Comparison of ENCODE assay signal across 16 cellular contexts in genomic region chr12:76277480-76277879, GRCh38.
DNase-seq lines count a peak whose midpoint lies in the region; FAIRE-seq and TF ChIP-seq lines count a peak whose summit lies in the region.
"Had no signal": no experiment of that assay in that cellular context is flagged by ENCODE, and none has a peak within 500 bp of the region (broad histone marks: within the 10 kb centered on the region; RNA-seq: fewer than 3 reads in every experiment).

No MANE protein-coding gene starts in this region.

- intact Hi-C loops in endothelial cell of umbilical vein (cut with micrococcal nuclease) = loop anchor here (2.0 kb wide), 3 partner anchors 19 to 193 kb away; partner anchors contain the start of gene NAP1L1

- H2BK5ac ChIP-seq in neuronal stem cell (ENCODE audit: low read length) = no peak overlapping the region

- H3K9me3 ChIP-seq in endothelial cell of umbilical vein (replicated peaks; ENCODE audit: control insufficient read depth, insufficient read depth, low read length) (no peaks in the 10 kb centered on the region), neuronal stem cell (replicated peaks in 1 of 2; ENCODE audit: control insufficient read depth in 2 of 2, insufficient read depth in 1 of 2, low read depth in 1 of 2, low read length in 2 of 2) (no peaks in the 10 kb centered on the region)
- H3K9me3 ChIP-seq: prostate gland had no signal

- H3K4me3 ChIP-seq in endothelial cell of umbilical vein (replicated peaks in 1 of 3; ENCODE audit: insufficient read depth in 1 of 3, low read depth in 1 of 3, low read length in 3 of 3) (no peak overlapping the region), neuronal stem cell (ENCODE audit: low read length in 2 of 2) (no peak overlapping the region)
- H3K4me3 ChIP-seq: prostate gland had no signal

- H3K9ac ChIP-seq in endothelial cell of umbilical vein (replicated peaks; ENCODE audit: extremely low read depth, insufficient read depth, low read length) (peak overlapping the region; percentile 43), neuronal stem cell (ENCODE audit: low read depth, low read length, poor library complexity) (no peak overlapping the region)

- H2BK120ac ChIP-seq in neuronal stem cell (ENCODE audit: low read depth, low read length) = no peak overlapping the region

- H2AFZ ChIP-seq in endothelial cell of umbilical vein (ENCODE audit: low read depth, low read length) (no peak overlapping the region), neuronal stem cell (ENCODE audit: low read length) (no peak overlapping the region)

- no peak overlapping the region for H3K4me3 Mint-ChIP-seq in immature natural killer cell
- H3K4me3 Mint-ChIP-seq: activated CD8-positive, alpha-beta T cell treated with anti-CD3 and anti-CD28 coated beads, Interleukin-2, amount 10 ng/mL, durations not matched to agents 7 days and 5 days had no signal

- no peak overlapping the region for H3K18ac ChIP-seq in neuronal stem cell (ENCODE audit: low read length)

- H3K27ac ChIP-seq in endothelial cell of umbilical vein (ENCODE audit: insufficient read depth, low read depth, low read length) (peak overlapping the region; percentile 87), neuronal stem cell (replicated peaks; ENCODE audit: low read length) (no peak overlapping the region)
- H3K27ac ChIP-seq: HL-60, prostate gland had no signal

- no peaks in the 10 kb centered on the region for H4K20me1 ChIP-seq in endothelial cell of umbilical vein (replicated peaks; ENCODE audit: control insufficient read depth, extremely low read depth, insufficient read depth, low read length)

- BruUV-seq in endothelial cell of umbilical vein (replicated peaks; lab: Mats Ljungman, UMichigan) = no TSS peak

- no peaks in the 10 kb centered on the region for H3K36me3 Mint-ChIP-seq in immature natural killer cell

- H3K4me2 ChIP-seq in endothelial cell of umbilical vein (ENCODE audit: insufficient read depth, low read length) (peak overlapping the region; percentile 76), neuronal stem cell (ENCODE audit: insufficient read depth, low read length, poor library complexity, severe bottlenecking) (no peak overlapping the region)

- no peak overlapping the region for H4K8ac ChIP-seq in neuronal stem cell (ENCODE audit: low read depth, low read length)

- no peak overlapping the region for H2BK12ac ChIP-seq in neuronal stem cell (ENCODE audit: low read length)

- no peak for TF ChIP-seq CTCF in endothelial cell of umbilical vein (IDR thresholded peaks at IDR 0.05; ENCODE audit: extremely low read depth in 1 of 2, insufficient read depth in 1 of 2, low read depth in 1 of 2, low read length in 2 of 2)

- no peak overlapping the region for H3K27ac Mint-ChIP-seq in immature natural killer cell
- H3K27ac Mint-ChIP-seq: activated CD8-positive, alpha-beta T cell treated with anti-CD3 and anti-CD28 coated beads, Interleukin-2, amount 10 ng/mL, durations not matched to agents 7 days and 5 days had no signal

- no peak for TF ChIP-seq POLR2A in endothelial cell of umbilical vein (IDR thresholded peaks at IDR 0.05; ENCODE audit: low read depth, low read length)

- no peaks in the 10 kb centered on the region for H3K27me3 ChIP-seq in endothelial cell of umbilical vein (ENCODE audit: control insufficient read depth in 2 of 2, insufficient read depth in 2 of 2, low read length in 2 of 2)
- peaks cover 0 to 16% (median 0%) of the 10 kb centered on the region in 3 experiments for H3K27me3 ChIP-seq in neuronal stem cell (ENCODE audit: control insufficient read depth in 3 of 3, insufficient read depth in 3 of 3, low read depth in 1 of 3, low read length in 3 of 3)

- H2AK5ac ChIP-seq in neuronal stem cell (ENCODE audit: low read depth, low read length) = no peak overlapping the region

- H3K4me1 Mint-ChIP-seq in immature natural killer cell = no peaks in the 10 kb centered on the region

- peak; percentile 49 for DNase-seq in COLO829 (ENCODE audit: low spot score)
- DNase-seq in RCC 7860 (ENCODE audit: low spot score) = peak; percentile 73
- DNase-seq in endothelial cell of umbilical vein (ENCODE audit: low read depth, low spot score) = peak; percentile 54
- DNase-seq in neuronal stem cell (ENCODE audit: low spot score) = no peak
- no peak for DNase-seq in GM19239 (ENCODE audit: insufficient read length, low spot score)
- no peak for DNase-seq in RKO (ENCODE audit: low spot score)
- DNase-seq in hypothalamus (lab: John Stamatoyannopoulos, UW) = no peak
- DNase-seq in immature natural killer cell = no peak
- DNase-seq: activated CD8-positive, alpha-beta T cell treated with anti-CD3 and anti-CD28 coated beads, Interleukin-2, amount 10 ng/mL, durations not matched to agents 7 days and 5 days; activated gamma-delta T cell; C1 segment of cervical spinal cord; caudate nucleus; H7; stimulated activated CD4-positive, alpha-beta T cell treated with anti-CD3 and anti-CD28 coated beads, Interleukin-2, amount 100 ng/mL, for 24 hours had no signal

- no CpG with 5 or more reads among the region's 4 CpGs for WGBS in neuronal stem cell (ENCODE audit: extremely low coverage in 2 of 2, insufficient read length in 2 of 2, insufficient replicate concordance in 1 of 2), 2 donors

- H3K4me1 ChIP-seq in endothelial cell of umbilical vein (ENCODE audit: control insufficient read depth, extremely low read depth, insufficient read depth, low read length) = peaks cover 45% of the 10 kb centered on the region
- peaks cover 1 to 2% of the 10 kb centered on the region in 2 donors for H3K4me1 ChIP-seq in neuronal stem cell (ENCODE audit: control insufficient read depth in 2 of 2, insufficient read depth in 1 of 2, low read depth in 1 of 2, low read length in 2 of 2)
- H3K4me1 ChIP-seq: prostate gland had no signal

- H2BK15ac ChIP-seq in neuronal stem cell (ENCODE audit: low read length) = no peak overlapping the region

- H3K79me2 ChIP-seq in endothelial cell of umbilical vein (ENCODE audit: control insufficient read depth, insufficient read depth, low read length) = peaks cover 69% of the 10 kb centered on the region

- H3K79me1 ChIP-seq in neuronal stem cell (ENCODE audit: low read depth, low read length) = no peaks in the 10 kb centered on the region

- H3K36me3 ChIP-seq in endothelial cell of umbilical vein (ENCODE audit: control insufficient read depth in 2 of 2, extremely low read depth in 1 of 2, insufficient read depth in 2 of 2, low read length in 2 of 2) = peaks cover 0 to 5% of the 10 kb centered on the region in 2 experiments
- H3K36me3 ChIP-seq in neuronal stem cell (replicated peaks in 1 of 2; ENCODE audit: control insufficient read depth in 2 of 2, insufficient read depth in 2 of 2, low read length in 2 of 2) = no peaks in the 10 kb centered on the region
- H3K36me3 ChIP-seq: prostate gland had no signal

- H3K23ac ChIP-seq in neuronal stem cell (ENCODE audit: low read depth, low read length, poor library complexity) = no peak overlapping the region

- POLR2A ChIA-PET in endothelial cell of umbilical vein (lab: Charles Lee) = interaction anchor here (0.5 to 1.6 kb wide), 6 partner anchors 10 to 59 kb away, joined by 3 to 7 read pairs (median 4); no protein-coding TSS in a partner anchor

- dilution Hi-C loops in endothelial cell of umbilical vein (cut with MboI; ENCODE audit: extremely low pct_ligation_motif_present, low sequenced_read_pairs) = no loop called here

- H3K27me3 Mint-ChIP-seq in immature natural killer cell (ENCODE audit: low read depth in 3 of 3) = peaks cover 0 to 4% (median 1%) of the 10 kb centered on the region in 3 donors

- peak overlapping the region; percentile 15 for H4K91ac ChIP-seq in neuronal stem cell (ENCODE audit: low read depth, low read length, poor library complexity)

- H3K14ac ChIP-seq in neuronal stem cell (ENCODE audit: low read length) = no peak overlapping the region

- H3K4ac ChIP-seq in neuronal stem cell (ENCODE audit: low read length) = no peak overlapping the region

- CTCF ChIA-PET in endothelial cell of umbilical vein (lab: Charles Lee) = interaction anchor here (0.9 to 2.5 kb wide), 10 partner anchors 10 to 309 kb away, joined by 3 to 14 read pairs (median 3); partner anchors contain the start of gene BBS10

- H3K9me3 Mint-ChIP-seq in immature natural killer cell = no peaks in the 10 kb centered on the region

- no peaks in the 10 kb centered on the region for H3K9me1 ChIP-seq in endothelial cell of umbilical vein (replicated peaks; ENCODE audit: control insufficient read depth, extremely low read depth, insufficient read depth, low read length)

- FAIRE-seq in RCC 7860 (lab: Jason Lieb, UNC) (peak; percentile 4), endothelial cell of umbilical vein (lab: Jason Lieb, UNC) (peak; percentile 94), GM19239 (lab: Jason Lieb, UNC) (no peak)

TF ChIP-seq in endothelial cell of umbilical vein, 7 proteins besides CTCF, POLR2A, EP300 and RAD21:
- peak; percentile 37 for TF ChIP-seq JUN (IDR thresholded peaks at IDR 0.05; ENCODE audit: borderline replicate concordance, insufficient read depth, insufficient read length, low read depth)
- peak; percentile 50 for TF ChIP-seq FOS (IDR thresholded peaks at IDR 0.05; ENCODE audit: borderline replicate concordance, insufficient read depth, low read length)
- no peak for TF ChIP-seq MAX (IDR thresholded peaks at IDR 0.05; ENCODE audit: insufficient read depth, insufficient read length)
- no peak for TF ChIP-seq GATA2 (IDR thresholded peaks at IDR 0.05; ENCODE audit: insufficient read depth, insufficient read length, low read depth, low read length)
- TF ChIP-seq POLR2AphosphoS5 (IDR thresholded peaks at IDR 0.05; ENCODE audit: insufficient read depth, low read depth, low read length) = peak; percentile 18
- TF ChIP-seq MYC (IDR thresholded peaks at IDR 0.05; ENCODE audit: low read depth, low read length) = no peak

Comparison
In these comparisons a context has a peak if more than half of its experiments do, and no peak if none do; other contexts are left out.
1. DNase-seq: peak in COLO829 (single experiment), RCC 7860 (single experiment) and endothelial cell of umbilical vein (single experiment); none in neuronal stem cell (single experiment), GM19239 (single experiment), RKO (single experiment), hypothalamus (0 of 51) and immature natural killer cell (0 of 3).